Comparison of ENCODE assay signal across 16 cellular contexts in the genomic region with DNA sequence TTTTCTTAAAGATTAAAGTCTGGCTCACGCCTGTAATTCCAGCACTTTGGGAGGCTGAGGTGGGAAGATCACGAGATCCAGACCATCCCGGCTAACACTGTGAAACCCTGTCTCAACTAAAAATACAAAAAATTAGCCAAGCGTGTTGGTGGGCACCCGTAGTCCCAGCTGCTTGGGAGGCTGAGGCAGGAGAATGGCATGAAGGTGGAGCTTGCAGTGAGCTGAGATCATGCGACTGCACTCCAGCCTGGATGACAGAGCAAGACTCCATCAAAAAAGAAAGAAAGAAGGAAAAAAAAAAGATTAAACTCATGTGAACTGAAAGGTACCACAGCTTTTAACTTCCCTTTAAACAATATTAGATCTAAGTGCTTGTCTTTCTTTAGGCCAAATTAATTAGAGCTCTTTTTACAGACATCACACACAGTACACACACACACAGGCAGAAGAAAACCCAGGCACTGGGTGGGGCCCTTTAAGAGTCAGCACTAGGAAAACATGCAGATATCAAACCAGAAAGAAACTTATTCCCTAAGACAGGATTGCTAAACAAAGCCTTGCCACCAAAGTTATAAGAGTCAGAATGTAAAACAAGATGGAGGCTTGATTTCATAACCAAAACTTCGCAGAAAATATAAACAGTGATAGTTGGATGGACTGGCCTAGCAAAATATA. TPM values are rescaled to one million over a fixed set of nuclear protein-coding genes. Genes with fewer than 3 reads are reported as not detected.
DNase-seq lines count a peak whose midpoint lies in the region; ATAC-seq and TF ChIP-seq lines count a peak whose summit lies in the region.
"Had no signal": no experiment of that assay in that cellular context is flagged by ENCODE, and none has a peak within 500 bp of the region (broad histone marks: within the 10 kb centered on the region; RNA-seq: fewer than 3 reads in every experiment).

No MANE protein-coding gene starts in this region.

- H3K9ac ChIP-seq in mammary epithelial cell (ENCODE audit: insufficient read depth, low read length): no peak overlapping the region

- peaks cover 6% of the 10 kb centered on the region; the same call in 1 of the 2 replicates for H3K27me3 Mint-ChIP-seq in HFFc6 (ENCODE audit: insufficient read depth)
- peaks cover 9% of the 10 kb centered on the region for H3K27me3 Mint-ChIP-seq in activated CD4-positive, alpha-beta memory T cell treated with anti-CD3 and anti-CD28 coated beads, Interleukin-2, amount 10 ng/mL, durations not matched to agents 7 days and 5 days
- H3K27me3 Mint-ChIP-seq: activated naive CD8-positive, alpha-beta T cell; dendritic cell treated with granulocyte-macrophage colony-stimulating factor and Interleukin-4, amounts not matched to agents 40 ng/mL and 50 ng/mL, for 4 days had no signal

- no TSS peak for BruUV-seq in mammary epithelial cell (replicated peaks; lab: Mats Ljungman, UMichigan)

- DNase-seq in A172 (ENCODE audit: low spot score): peak; percentile 4
- peak; percentile 65 for DNase-seq in HFFc6
- peak; percentile 32 for DNase-seq in mammary epithelial cell
- DNase-seq in kidney tubule cell (ENCODE audit: low spot score): peak; percentile 73
- DNase-seq in pons (ENCODE audit: low spot score): no peak
- DNase-seq in NCI-H1105 treated with DMSO at 0.1 percent for 48 hours (lab: John Stamatoyannopoulos, UW): no peak
- no peak for DNase-seq in activated CD4-positive, alpha-beta memory T cell treated with anti-CD3 and anti-CD28 coated beads, Interleukin-2, amount 10 ng/mL, durations not matched to agents 7 days and 5 days
- DNase-seq: head of caudate nucleus, NCI-H510A, nephron progenitor cell, transverse colon had no signal

- H3K36me3 Mint-ChIP-seq in HFFc6 (ENCODE audit: low read depth): no peaks in the 10 kb centered on the region; the same call in 1 of the 2 replicates
- H3K36me3 Mint-ChIP-seq in activated CD4-positive, alpha-beta memory T cell treated with anti-CD3 and anti-CD28 coated beads, Interleukin-2, amount 10 ng/mL, durations not matched to agents 7 days and 5 days (ENCODE audit: low read depth): no peaks in the 10 kb centered on the region

- ATAC-seq in HG02938 (IDR thresholded peaks at IDR 0.05; ENCODE audit: unreplicated experiment): no peak
- ATAC-seq: A549 had no signal

- peak overlapping the region; percentile 99 for H3K27ac Mint-ChIP-seq in HFFc6
- no peak overlapping the region for H3K27ac Mint-ChIP-seq in activated CD4-positive, alpha-beta memory T cell treated with anti-CD3 and anti-CD28 coated beads, Interleukin-2, amount 10 ng/mL, durations not matched to agents 7 days and 5 days
- H3K27ac Mint-ChIP-seq: activated naive CD8-positive, alpha-beta T cell; dendritic cell treated with granulocyte-macrophage colony-stimulating factor and Interleukin-4, amounts not matched to agents 40 ng/mL and 50 ng/mL, for 4 days; nephron progenitor cell had no signal

- no peak overlapping the region for H3K4me2 ChIP-seq in mammary epithelial cell (ENCODE audit: insufficient read depth, low read depth, low read length)
- H3K4me2 ChIP-seq: A549 had no signal

- no peaks in the 10 kb centered on the region for H4K20me1 ChIP-seq in mammary epithelial cell (ENCODE audit: insufficient read depth, low read length)

- peak overlapping the region; percentile 55 for H2AFZ ChIP-seq in mammary epithelial cell (ENCODE audit: low read depth, low read length)

- no peaks in the 10 kb centered on the region for H3K27me3 ChIP-seq in mammary epithelial cell (ENCODE audit: insufficient read depth, low read length)
- H3K27me3 ChIP-seq: transverse colon had no signal

- H3K9me3 ChIP-seq in mammary epithelial cell (replicated peaks; ENCODE audit: insufficient read depth, low read length): no peaks in the 10 kb centered on the region
- H3K9me3 ChIP-seq: A549, transverse colon had no signal

- peak overlapping the region; percentile 78 for H3K4me3 Mint-ChIP-seq in HFFc6
- no peak overlapping the region for H3K4me3 Mint-ChIP-seq in activated CD4-positive, alpha-beta memory T cell treated with anti-CD3 and anti-CD28 coated beads, Interleukin-2, amount 10 ng/mL, durations not matched to agents 7 days and 5 days
- H3K4me3 Mint-ChIP-seq: activated naive CD8-positive, alpha-beta T cell; dendritic cell treated with granulocyte-macrophage colony-stimulating factor and Interleukin-4, amounts not matched to agents 40 ng/mL and 50 ng/mL, for 4 days; nephron progenitor cell had no signal

- no peaks in the 10 kb centered on the region for H3K79me2 ChIP-seq in mammary epithelial cell (ENCODE audit: insufficient read depth, low read length)

- H3K9me3 Mint-ChIP-seq in HFFc6: peaks cover 1% of the 10 kb centered on the region; the same call in 1 of the 2 replicates
- H3K9me3 Mint-ChIP-seq in activated CD4-positive, alpha-beta memory T cell treated with anti-CD3 and anti-CD28 coated beads, Interleukin-2, amount 10 ng/mL, durations not matched to agents 7 days and 5 days: peaks cover 2% of the 10 kb centered on the region
- H3K9me3 Mint-ChIP-seq: dendritic cell treated with granulocyte-macrophage colony-stimulating factor and Interleukin-4, amounts not matched to agents 40 ng/mL and 50 ng/mL, for 4 days had no signal

- H3K4me1 Mint-ChIP-seq in HFFc6 (ENCODE audit: low read depth): peaks cover 43% of the 10 kb centered on the region
- H3K4me1 Mint-ChIP-seq in activated CD4-positive, alpha-beta memory T cell treated with anti-CD3 and anti-CD28 coated beads, Interleukin-2, amount 10 ng/mL, durations not matched to agents 7 days and 5 days: no peaks in the 10 kb centered on the region
- H3K4me1 Mint-ChIP-seq: nephron progenitor cell had no signal

- no peak overlapping the region for H3K27ac ChIP-seq in mammary epithelial cell (ENCODE audit: insufficient read depth, low read depth, low read length)
- H3K27ac ChIP-seq: A549, transverse colon had no signal

- CTCF ChIA-PET in mammary epithelial cell (lab: Charles Lee; ENCODE audit: low non-redundant PET): no interaction called here
- CTCF ChIA-PET in activated CD4-positive, alpha-beta memory T cell treated with anti-CD3 and anti-CD28 coated beads, Interleukin-2, amount 10 ng/mL, durations not matched to agents 7 days and 5 days (lab: Charles Lee): no interaction called here

- no peak overlapping the region for H3K4me3 ChIP-seq in mammary epithelial cell (replicated peaks in 1 of 3; ENCODE audit: insufficient read depth in 1 of 3, low read depth in 2 of 3, low read length in 3 of 3)
- H3K4me3 ChIP-seq: A549, transverse colon had no signal

- H3K4me1 ChIP-seq in mammary epithelial cell (ENCODE audit: insufficient read depth, low read length): no peaks in the 10 kb centered on the region
- H3K4me1 ChIP-seq: A549, transverse colon had no signal

- TF ChIP-seq CTCF in HFFc6 (IDR thresholded peaks at IDR 0.05) (no peak), mammary epithelial cell (conservative IDR thresholded peaks at IDR 0.05 in 1 of 2, IDR thresholded peaks at IDR 0.05 in 1 of 2; ENCODE audit: extremely low read depth in 1 of 2, insufficient read depth in 1 of 2, low read depth in 1 of 2, low read length in 2 of 2) (no peak)

- POLR2A ChIA-PET in activated CD4-positive, alpha-beta memory T cell treated with anti-CD3 and anti-CD28 coated beads, Interleukin-2, amount 10 ng/mL, durations not matched to agents 7 days and 5 days (lab: Charles Lee): no interaction called here

- dilution Hi-C loops in mammary epithelial cell (cut with HindIII; ENCODE audit: low sequenced_read_pairs): no loop called here

- H3K36me3 ChIP-seq in mammary epithelial cell (ENCODE audit: insufficient read depth, low read length): no peaks in the 10 kb centered on the region
- H3K36me3 ChIP-seq: transverse colon had no signal

- 88% methylated on average over 7 of the region's 7 CpGs for WGBS in mammary epithelial cell (ENCODE audit: low coverage, missing lambda C conversion rate)

- intact Hi-C loops in mammary epithelial cell (cut with micrococcal nuclease): no loop called here

- in situ Hi-C loops in mammary epithelial cell (cut with MboI; ENCODE audit: low sequenced_read_pairs in 2 of 2): no loop called here

RNA-seq across cellular contexts. Expression of gene UHRF2, which starts 29.3 kb away (rescaled TPM):
- 29.4 and 30.3 TPM in 2 replicates for total RNA-seq in A172 (2014; rRNA removed; shearing (Covaris generic))
- 10 to 100 TPM; 23.3 to 34.9 (median 26.2) TPM for total RNA-seq in HFFc6 (2021; fragmentation: NEBNext Ultra II Directional; extraction: Animal tissue kit (Norgen Biotek cat#: 25700))
- total RNA-seq in mammary epithelial cell: 10 to 100 TPM; 45.5 to 72.0 TPM
- polyA plus RNA-seq in mammary epithelial cell: 31.9 TPM
- polyA minus RNA-seq in mammary epithelial cell: 54.6 TPM
- 10 to 100 TPM; 77.3 to 77.9 TPM for total RNA-seq in activated CD4-positive, alpha-beta memory T cell treated with anti-CD3 and anti-CD28 coated beads, Interleukin-2, amount 10 ng/mL, durations not matched to agents 7 days and 5 days

RNA-seq across cellular contexts. Expression of gene TPD52L3, which starts 55.5 kb away (rescaled TPM):
- total RNA-seq in A172 (2014; rRNA removed; shearing (Covaris generic)): not detected in 2 replicates
- total RNA-seq in HFFc6 (2021; fragmentation: NEBNext Ultra II Directional; extraction: Animal tissue kit (Norgen Biotek cat#: 25700)): not detected
- not detected for total RNA-seq in mammary epithelial cell
- polyA plus RNA-seq in mammary epithelial cell: not detected
- polyA minus RNA-seq in mammary epithelial cell: not detected
- not detected for total RNA-seq in activated CD4-positive, alpha-beta memory T cell treated with anti-CD3 and anti-CD28 coated beads, Interleukin-2, amount 10 ng/mL, durations not matched to agents 7 days and 5 days
- total RNA-seq: liver, transverse colon had no signal
- polyA plus RNA-seq: A549, liver had no signal

Comparison
In these comparisons a context has a peak if more than half of its experiments do, and no peak if none do; other contexts are left out.
1. DNase-seq: peak in A172 (single experiment), HFFc6 (single experiment), mammary epithelial cell (single experiment) and kidney tubule cell (single experiment); none in pons (single experiment), NCI-H1105 treated with DMSO at 0.1 percent for 48 hours (single experiment) and activated CD4-positive, alpha-beta memory T cell treated with anti-CD3 and anti-CD28 coated beads, Interleukin-2, amount 10 ng/mL, durations not matched to agents 7 days and 5 days (single experiment).